In the genomic region with DNA sequence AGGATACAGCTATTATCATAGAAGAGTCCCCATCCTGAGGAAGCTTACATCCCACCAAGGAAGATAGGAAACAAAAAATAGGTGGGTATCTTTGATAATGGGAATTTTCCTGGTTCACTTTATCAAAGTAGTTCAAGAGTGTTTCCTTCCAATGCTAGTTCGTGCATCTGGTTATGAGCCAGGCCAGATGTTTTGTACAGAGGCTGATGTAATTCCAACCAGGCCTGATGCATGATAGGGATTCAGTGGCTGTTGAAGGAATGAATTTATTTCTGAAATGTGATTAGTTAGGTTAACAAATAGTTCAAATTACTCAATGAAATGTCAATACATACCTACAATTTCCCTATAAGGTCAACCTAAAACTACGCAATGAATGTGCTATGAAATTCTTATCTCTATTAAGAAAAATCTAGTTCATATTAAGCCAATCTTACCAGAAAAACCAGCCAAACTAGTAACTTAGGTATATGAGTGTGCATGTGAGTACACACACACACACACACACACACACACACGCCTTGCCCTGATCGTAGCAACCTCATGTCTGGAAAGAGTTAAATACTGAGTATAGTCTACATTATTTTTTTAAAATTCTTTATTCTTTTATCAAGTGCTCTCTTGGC, we compare ENCODE assay signal across 15 cellular contexts.
"Had no signal": no experiment of that assay in that cellular context is flagged by ENCODE, and none has a peak within 500 bp of the region (broad histone marks: within the 10 kb centered on the region; RNA-seq: fewer than 3 reads in every experiment).

No MANE protein-coding gene starts in this region.

- ATAC-seq: heart left ventricle, pancreas, right cardiac atrium had no signal

- H3K4me3 ChIP-seq: esophagus muscularis mucosa, heart left ventricle, pancreas, upper lobe of left lung, uterus had no signal

- DNase-seq: effector memory CD4-positive, alpha-beta T cell; hypothalamus; kidney glomerular epithelial cell; midbrain; occipital lobe; pancreas; right cardiac atrium; small intestine; stimulated activated CD4-positive, alpha-beta T cell treated with anti-CD3 and anti-CD28 coated beads, Interleukin-2, amount 100 ng/mL, for 48 hours; stimulated activated naive CD4-positive, alpha-beta T cell treated with Interleukin-2 at 50 U/mL for 16 hours; upper lobe of left lung; uterus had no signal

- H3K4me1 ChIP-seq: uterus had no signal

- H3K36me3 ChIP-seq: esophagus muscularis mucosa, heart left ventricle, pancreas, upper lobe of left lung, uterus had no signal

- H3K9me3 ChIP-seq: esophagus muscularis mucosa, heart left ventricle, upper lobe of left lung, uterus had no signal

- H3K27me3 ChIP-seq: heart left ventricle, pancreas, upper lobe of left lung, uterus had no signal

- H3K27ac ChIP-seq: epithelial cell of prostate, esophagus muscularis mucosa, heart left ventricle, pancreas, upper lobe of left lung, uterus had no signal
